In the genomic region with DNA sequence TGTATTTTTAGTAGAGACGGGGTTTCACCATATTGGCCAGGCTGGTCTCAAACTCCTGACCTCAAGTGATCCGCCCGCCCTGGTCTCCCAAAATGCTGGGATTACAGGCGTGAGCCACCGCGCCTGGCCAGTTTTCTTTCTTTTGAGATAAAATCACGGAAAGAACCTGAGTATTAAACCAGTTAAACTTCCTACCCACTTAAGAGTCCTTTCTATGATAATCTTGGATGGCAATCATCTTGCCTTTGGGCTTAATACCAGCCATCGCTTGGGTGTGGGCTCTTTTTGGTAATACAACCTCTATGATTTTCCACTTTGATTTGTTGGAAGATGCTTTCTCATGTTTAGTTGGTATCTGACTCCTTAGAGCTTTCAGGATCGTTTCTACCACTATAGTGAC, we compare ENCODE assay signal across 21 cellular contexts. TPM values are rescaled to one million over a fixed set of nuclear protein-coding genes. Genes with fewer than 3 reads are reported as not detected.
DNase-seq lines count a peak whose midpoint lies in the region; ATAC-seq and TF ChIP-seq lines count a peak whose summit lies in the region.
"Had no signal": no experiment of that assay in that cellular context is flagged by ENCODE, and none has a peak within 500 bp of the region (broad histone marks: within the 10 kb centered on the region; RNA-seq: fewer than 3 reads in every experiment).

No MANE protein-coding gene starts in this region.

- no peaks in the 10 kb centered on the region for H3K27me3 Mint-ChIP-seq in CD8-positive, alpha-beta T cell (ENCODE audit: low read depth)
- no peaks in the 10 kb centered on the region for H3K27me3 Mint-ChIP-seq in activated naive CD8-positive, alpha-beta T cell
- H3K27me3 Mint-ChIP-seq: CD4-positive, CD25-positive, alpha-beta regulatory T cell; memory B cell had no signal

- POLR2A ChIA-PET in CD8-positive, alpha-beta T cell (lab: Charles Lee) = interaction anchor here (1.1 to 1.2 kb wide), 2 partner anchors 40 to 74 kb away, joined by 4 read pairs; no protein-coding TSS in a partner anchor

- H3K4me1 ChIP-seq in CD8-positive, alpha-beta T cell (ENCODE audit: insufficient read depth, low read length) = peaks cover 71% of the 10 kb centered on the region
- peaks cover 5 to 61% (median 26%) of the 10 kb centered on the region in 6 donors for H3K4me1 ChIP-seq in spleen
- H3K4me1 ChIP-seq: uterus had no signal

- H3K9me3 Mint-ChIP-seq in CD8-positive, alpha-beta T cell = no peaks in the 10 kb centered on the region
- no peaks in the 10 kb centered on the region for H3K9me3 Mint-ChIP-seq in activated naive CD8-positive, alpha-beta T cell (ENCODE audit: low read depth)
- H3K9me3 Mint-ChIP-seq: CD4-positive, CD25-positive, alpha-beta regulatory T cell; memory B cell; WTC11 had no signal

- no peak for TF ChIP-seq POLR2A in spleen (IDR thresholded peaks at IDR 0.05)

- peak overlapping the region; percentile 92 for H3K27ac Mint-ChIP-seq in CD8-positive, alpha-beta T cell
- peak overlapping the region; percentile 96 for H3K27ac Mint-ChIP-seq in activated naive CD8-positive, alpha-beta T cell
- H3K27ac Mint-ChIP-seq: memory B cell had no signal

- TF ChIP-seq CTCF in CD8-positive, alpha-beta T cell (IDR thresholded peaks at IDR 0.05) = no peak
- no peak for TF ChIP-seq CTCF in spleen (IDR thresholded peaks at IDR 0.05 in 8 of 11, conservative IDR thresholded peaks at IDR 0.05 in 3 of 11)

- no peaks in the 10 kb centered on the region for H3K36me3 ChIP-seq in CD8-positive, alpha-beta T cell (ENCODE audit: insufficient read depth, low read length)
- no peaks in the 10 kb centered on the region for H3K36me3 ChIP-seq in spleen
- H3K36me3 ChIP-seq: HAP-1, SJCRH30, uterus had no signal

- H3K36me3 Mint-ChIP-seq in CD8-positive, alpha-beta T cell = peaks cover 20% of the 10 kb centered on the region
- peaks cover 3% of the 10 kb centered on the region for H3K36me3 Mint-ChIP-seq in activated naive CD8-positive, alpha-beta T cell
- H3K36me3 Mint-ChIP-seq: memory B cell had no signal

- peaks cover 78% of the 10 kb centered on the region for H3K4me1 Mint-ChIP-seq in CD8-positive, alpha-beta T cell (ENCODE audit: low read depth)
- H3K4me1 Mint-ChIP-seq in activated naive CD8-positive, alpha-beta T cell (ENCODE audit: low read depth) = peaks cover 70% of the 10 kb centered on the region

- no peak overlapping the region for H3K27ac ChIP-seq in CD8-positive, alpha-beta T cell (ENCODE audit: low read depth, low read length)
- peak overlapping the region in 6 of 8 donors; percentile 32 to 81 (median 62) for H3K27ac ChIP-seq in spleen
- H3K27ac ChIP-seq: SJCRH30, uterus had no signal

- intact Hi-C loops in CD8-positive, alpha-beta T cell (cut with DNase I, micrococcal nuclease) = loop anchor here (1.0 to 5.0 kb wide), 2 partner anchors 8 to 36 kb away; no protein-coding TSS in a partner anchor
- intact Hi-C loops in spleen (cut with DNase I; ENCODE audit: low total_unique reads) = no loop called here

- 88 to 95% (median 92%) methylated on average over 9 of the region's 9 CpGs for WGBS in spleen, 5 donors

- peak; percentile 50 for DNase-seq in activated CD8-positive, alpha-beta memory T cell treated with anti-CD3 and anti-CD28 coated beads, Interleukin-2, amount 50 U/mL, for 48 hours
- DNase-seq in activated CD8-positive, alpha-beta memory T cell treated with anti-CD3 and anti-CD28 coated beads, Interleukin-2, amount 50 U/mL, for 4 hours = no peak
- DNase-seq in CD8-positive, alpha-beta T cell = no peak
- no peak for DNase-seq in spleen
- DNase-seq in stimulated activated CD4-positive, alpha-beta T cell treated with anti-CD3 and anti-CD28 coated beads, Interleukin-15, amount 100 ng/mL, for 24 hours = no peak
- no peak for DNase-seq in activated CD4-positive, CD25-positive, alpha-beta regulatory T cell treated with anti-CD3 and anti-CD28 coated beads, Interleukin-2, amount 50 U/mL, for 72 hours
- DNase-seq: caudate nucleus; CD4-positive, CD25-positive, alpha-beta regulatory T cell; erythroblast; foreskin melanocyte; hypothalamus; kidney; NCI-H1436; SJCRH30; stimulated activated CD4-positive, alpha-beta T cell treated with anti-CD3 and anti-CD28 coated beads, Interleukin-2, amount 100 ng/mL, for 48 hours; uterus had no signal

- no peak overlapping the region for H3K4me3 ChIP-seq in CD8-positive, alpha-beta T cell (ENCODE audit: low read depth, low read length)
- no peak overlapping the region for H3K4me3 ChIP-seq in spleen
- H3K4me3 ChIP-seq: HAP-1, SJCRH30, uterus had no signal

- no peaks in the 10 kb centered on the region for H3K9me3 ChIP-seq in CD8-positive, alpha-beta T cell (ENCODE audit: low read length)
- no peaks in the 10 kb centered on the region for H3K9me3 ChIP-seq in spleen
- H3K9me3 ChIP-seq: HAP-1, SJCRH30, uterus had no signal

- no peaks in the 10 kb centered on the region for H3K27me3 ChIP-seq in CD8-positive, alpha-beta T cell (ENCODE audit: insufficient read depth, low read length)
- no peaks in the 10 kb centered on the region for H3K27me3 ChIP-seq in spleen (replicated peaks in 1 of 7)
- H3K27me3 ChIP-seq: SJCRH30, uterus had no signal

- peak overlapping the region; percentile 29 for H3K4me3 Mint-ChIP-seq in CD8-positive, alpha-beta T cell
- peak overlapping the region; percentile 68 for H3K4me3 Mint-ChIP-seq in activated naive CD8-positive, alpha-beta T cell
- H3K4me3 Mint-ChIP-seq: WTC11 had no signal

- CTCF ChIA-PET in CD8-positive, alpha-beta T cell (lab: Charles Lee) = interaction anchor here (0.8 to 1.3 kb wide), 2 partner anchors 22 to 74 kb away, joined by 3 to 4 read pairs; no protein-coding TSS in a partner anchor

- ATAC-seq in CD8-positive, alpha-beta T cell = no peak
- no peak for ATAC-seq in GM21723 (IDR thresholded peaks at IDR 0.05; ENCODE audit: unreplicated experiment)
- ATAC-seq: WTC11 had no signal

RNA-seq across cellular contexts. Expression of a gene that starts 24.0 kb away (rescaled TPM):
- total RNA-seq in CD8-positive, alpha-beta T cell = 100 to 1,000 TPM; 110 to 111 TPM
- 10 to 100 TPM; 12.6 to 33.8 (median 23.9) TPM for total RNA-seq in spleen
- polyA plus RNA-seq in spleen = 10 to 100 TPM in 1 of 3 donors, 1 to 10 TPM in 2; 5.8 to 14.5 (median 6.8) TPM

RNA-seq across cellular contexts. Expression of a gene that starts 34.7 kb away (rescaled TPM):
- 10 to 100 TPM; 52.1 to 54.9 TPM for total RNA-seq in CD8-positive, alpha-beta T cell
- total RNA-seq in spleen = 10 to 100 TPM; 24.6 to 46.4 (median 36.5) TPM
- 10 to 100 TPM; 13.8 to 17.0 (median 15.5) TPM for polyA plus RNA-seq in spleen
